In genomic region chr11:131911388-131912032, GRCh38 we compare ENCODE assay signal across 8 cellular contexts.
A peak's percentile ranks its signal among the peaks of the same experiment; 100 is the strongest.
DNase-seq lines count a peak whose midpoint lies in the region; ATAC-seq and TF ChIP-seq lines count a peak whose summit lies in the region.
"Not testable (repeated sequence)": the region's sequence is repeated elsewhere in the genome, so short reads cannot be mapped to it uniquely, and the experiment has no call there.

No MANE protein-coding gene starts in this region.

- H3K36me3 ChIP-seq in SK-N-MC (ENCODE audit: insufficient read depth, low read length); cardiac muscle cell; mesendoderm (ENCODE audit: control insufficient read depth, insufficient read depth, low read length); skeletal muscle tissue (ENCODE audit: control insufficient read depth in 3 of 3, insufficient read depth in 3 of 3, low read length in 3 of 3): not testable (repeated sequence)

- not testable (repeated sequence) for H3K4me1 ChIP-seq in cardiac muscle cell (ENCODE audit: low read depth); mesendoderm (ENCODE audit: control insufficient read depth, low read depth, low read length); skeletal muscle tissue (ENCODE audit: control insufficient read depth in 3 of 3, insufficient read depth in 3 of 3, low read length in 3 of 3)

- H2BK5ac ChIP-seq in mesendoderm (ENCODE audit: low read length), result not testable (repeated sequence)

- not testable (repeated sequence) for H3K23ac ChIP-seq in mesendoderm (ENCODE audit: low read length)

- H3K27ac ChIP-seq in SK-N-MC; cardiac muscle cell; skeletal muscle tissue (ENCODE audit: low read depth, low read length): not testable (repeated sequence)
- peak overlapping the region in 1 of 2 donors; percentile 49 for H3K27ac ChIP-seq in coronary artery
- peak overlapping the region; percentile 33 for H3K27ac ChIP-seq in mesendoderm (ENCODE audit: low read depth, low read length)

- H3K27me3 ChIP-seq in cardiac muscle cell (peaks cover 74% of the 10 kb centered on the region), skeletal muscle tissue (ENCODE audit: control insufficient read depth in 3 of 3, insufficient read depth in 3 of 3, low read length in 3 of 3) (peaks cover 31 to 42% (median 34%) of the 10 kb centered on the region in 3 donors)
- H3K27me3 ChIP-seq in mesendoderm (ENCODE audit: insufficient read depth, low read length, poor library complexity), result not testable (repeated sequence)

- not testable (repeated sequence) for DNase-seq in AG09309 (ENCODE audit: low read depth); SK-N-MC (ENCODE audit: low read depth, low spot score); coronary artery (ENCODE audit: low spot score)
- peak; percentile 5 for DNase-seq in Jurkat, Clone E6-1 (ENCODE audit: low read depth, low spot score)
- DNase-seq in cardiac muscle cell (ENCODE audit: low read depth in 1 of 2, low spot score in 1 of 2) (peak; percentile 21 to 25), mesendoderm (peak; percentile 38)

- no CpG with 5 or more reads among the region's 36 CpGs for WGBS in mesendoderm (ENCODE audit: extremely low coverage, insufficient coverage, low lambda C conversion rate)

- H3K4ac ChIP-seq in mesendoderm (ENCODE audit: low read depth, low read length), result not testable (repeated sequence)

- H4K8ac ChIP-seq in mesendoderm (ENCODE audit: low read depth, low read length), result not testable (repeated sequence)

- H3K4me2 ChIP-seq in mesendoderm (ENCODE audit: low read length), result peak overlapping the region; percentile 96

- H2AK5ac ChIP-seq in mesendoderm (ENCODE audit: low read length), result not testable (repeated sequence)

- not testable (repeated sequence) for H3K9ac ChIP-seq in SK-N-MC (ENCODE audit: insufficient read length); skeletal muscle tissue (ENCODE audit: low read depth in 1 of 3, low read length in 3 of 3)
- peak overlapping the region; percentile 66 for H3K9ac ChIP-seq in mesendoderm (ENCODE audit: low read length)

- peak; percentile 52 for TF ChIP-seq CTCF in AG09309 (IDR thresholded peaks at IDR 0.05; ENCODE audit: control insufficient read depth, insufficient read depth, low read depth, low read length, missing control alignments)
- not testable (repeated sequence) for TF ChIP-seq CTCF in coronary artery (IDR thresholded peaks at IDR 0.05)
- peak; percentile 41 for TF ChIP-seq CTCF in cardiac muscle cell (IDR thresholded peaks at IDR 0.05; ENCODE audit: low read depth, low read length)

- ATAC-seq in GM18517 (IDR thresholded peaks at IDR 0.05; ENCODE audit: unreplicated experiment), result peak; percentile 65

- not testable (repeated sequence) for H3K79me2 ChIP-seq in mesendoderm (ENCODE audit: control insufficient read depth, insufficient read depth, low read length)

- not testable (repeated sequence) for H2BK15ac ChIP-seq in mesendoderm (replicated peaks; ENCODE audit: low read depth)

- H3K18ac ChIP-seq in mesendoderm (ENCODE audit: low read length), result not testable (repeated sequence)

- not testable (repeated sequence) for H4K5ac ChIP-seq in mesendoderm (ENCODE audit: low read length)

- H3K4me3 ChIP-seq in AG09309 (ENCODE audit: control insufficient read depth, low read depth, low read length) (peak overlapping the region; percentile 87), SK-N-MC (peak overlapping the region; percentile 33; the same call in 1 of the 2 replicates), coronary artery (peak overlapping the region; percentile 66), cardiac muscle cell (peak overlapping the region; percentile 43), mesendoderm (ENCODE audit: low read length) (peak overlapping the region; percentile 68), skeletal muscle tissue (ENCODE audit: low read length in 3 of 3) (peak overlapping the region in 2 of 3 donors; percentile 26 to 36)
- not testable (repeated sequence) for H3K4me3 ChIP-seq in Jurkat, Clone E6-1 (ENCODE audit: low read length)

- not testable (repeated sequence) for H3K79me1 ChIP-seq in mesendoderm (ENCODE audit: low read length)

- H3K9me3 ChIP-seq in SK-N-MC (ENCODE audit: low read depth, low read length); cardiac muscle cell (ENCODE audit: low read depth); skeletal muscle tissue (ENCODE audit: control insufficient read depth in 3 of 3, low read length in 3 of 3): not testable (repeated sequence)

- H3K56ac ChIP-seq in mesendoderm (ENCODE audit: low read length), result peak overlapping the region; percentile 85

- H2BK120ac ChIP-seq in mesendoderm (ENCODE audit: low read depth, low read length), result not testable (repeated sequence)
